Comparison of ENCODE assay signal across 8 cellular contexts in the genomic region with DNA sequence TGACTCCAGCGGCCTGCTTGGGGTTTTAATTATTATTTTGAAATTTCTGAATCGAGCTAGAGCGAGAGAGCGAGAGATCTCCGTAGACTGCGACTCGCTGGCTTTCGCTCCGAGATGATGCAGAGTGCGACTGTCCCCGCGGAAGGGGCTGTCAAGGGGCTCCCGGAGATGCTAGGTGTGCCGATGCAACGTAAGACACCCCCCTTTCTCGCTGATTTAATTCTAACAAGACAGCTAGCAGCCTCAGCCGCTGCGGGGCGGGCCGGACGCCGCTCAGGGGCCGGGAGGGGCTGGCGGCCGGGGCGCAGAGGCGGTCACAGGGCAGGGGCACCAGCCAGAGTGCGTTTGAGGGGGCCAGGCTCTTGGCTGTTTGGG.
DNase-seq lines count a peak whose midpoint lies in the region; ATAC-seq and TF ChIP-seq lines count a peak whose summit lies in the region.

No MANE protein-coding gene starts in this region.

- ATAC-seq in HG03103 (IDR thresholded peaks at IDR 0.05; ENCODE audit: low read depth, unreplicated experiment), result peak; percentile 6
- ATAC-seq in GM18502 (IDR thresholded peaks at IDR 0.05; ENCODE audit: poor library complexity, unreplicated experiment), result no peak

- H3K4me1 ChIP-seq in BLaER1 treated with 17β-estradiol and CSF1 and Interleukin-3, amounts not matched to agents 10 nM and 100 nM, result peaks cover 16 to 31% (median 28%) of the 10 kb centered on the region in 10 experiments; a peak in 18 of 20 replicates
- H3K4me1 ChIP-seq in muscle layer of duodenum (ENCODE audit: control insufficient read depth in 1 of 2, insufficient read depth in 2 of 2, low read length in 2 of 2), result peaks cover 5 to 52% of the 10 kb centered on the region in 2 donors

- H3K9me3 ChIP-seq in BLaER1 treated with 17β-estradiol and CSF1 and Interleukin-3, amounts not matched to agents 10 nM and 100 nM (replicated peaks in 1 of 11), result peaks cover 27 to 48% (median 38%) of the 10 kb centered on the region in 11 experiments
- H3K9me3 ChIP-seq in muscle layer of duodenum (ENCODE audit: control insufficient read depth in 1 of 2, low read length in 2 of 2), result peaks cover 0 to 3% of the 10 kb centered on the region in 2 donors

- peaks cover 0 to 65% (median 53%) of the 10 kb centered on the region in 11 experiments; a peak in 20 of 22 replicates for H4K20me1 ChIP-seq in BLaER1 treated with 17β-estradiol and CSF1 and Interleukin-3, amounts not matched to agents 10 nM and 100 nM

- DNase-seq in astrocyte of the cerebellum (ENCODE audit: low read depth) (no peak), NCI-H1694 treated with DMSO at 0.1 percent for 48 hours (lab: John Stamatoyannopoulos, UW) (no peak), CD1c-positive myeloid dendritic cell (ENCODE audit: extremely low spot score) (no peak)
- DNase-seq in stimulated activated CD4-positive, alpha-beta T cell treated with anti-CD3 and anti-CD28 coated beads, Interleukin-4, amount 100 ng/mL, for 4 hours, result no peak

- H3K4me2 ChIP-seq in BLaER1 treated with 17β-estradiol and CSF1 and Interleukin-3, amounts not matched to agents 10 nM and 100 nM, result peak overlapping the region; percentile 90 to 100 (median 98)

- H3K4me3 ChIP-seq in BLaER1 treated with 17β-estradiol and CSF1 and Interleukin-3, amounts not matched to agents 10 nM and 100 nM, result peak overlapping the region; percentile 55 to 75 (median 64)
- H3K4me3 ChIP-seq in astrocyte of the cerebellum (ENCODE audit: low read depth, low read length) (peak overlapping the region; percentile 44), muscle layer of duodenum (ENCODE audit: low read depth in 1 of 2, low read length in 2 of 2) (peak overlapping the region; percentile 60 to 77)

- no peak overlapping the region for H3K27ac ChIP-seq in BLaER1 treated with 17β-estradiol and CSF1 and Interleukin-3, amounts not matched to agents 10 nM and 100 nM
- no peak overlapping the region for H3K27ac ChIP-seq in muscle layer of duodenum (ENCODE audit: low read length)

- peak overlapping the region in 6 of 11 experiments; percentile 8 to 54 (median 45); a peak in 7 of 22 replicates for H3K9ac ChIP-seq in BLaER1 treated with 17β-estradiol and CSF1 and Interleukin-3, amounts not matched to agents 10 nM and 100 nM

- TF ChIP-seq CTCF in astrocyte of the cerebellum (IDR thresholded peaks at IDR 0.05; ENCODE audit: low read depth, low read length, missing control alignments), result no peak

- in situ Hi-C loops in astrocyte of the cerebellum (cut with HindIII; ENCODE audit: low sequenced_read_pairs), result no loop called here

- peaks cover 98 to 100% (median 99%) of the 10 kb centered on the region in 11 experiments for H3K27me3 ChIP-seq in BLaER1 treated with 17β-estradiol and CSF1 and Interleukin-3, amounts not matched to agents 10 nM and 100 nM
- H3K27me3 ChIP-seq in muscle layer of duodenum (ENCODE audit: low read depth, low read length), result peaks cover 68% of the 10 kb centered on the region

- no peaks in the 10 kb centered on the region for H3K36me3 ChIP-seq in BLaER1 treated with 17β-estradiol and CSF1 and Interleukin-3, amounts not matched to agents 10 nM and 100 nM
- H3K36me3 ChIP-seq in muscle layer of duodenum (ENCODE audit: control insufficient read depth in 1 of 2, insufficient read depth in 2 of 2, low read length in 2 of 2), result no peaks in the 10 kb centered on the region
